9 cellular contexts compared by ENCODE assay signal in the genomic region with DNA sequence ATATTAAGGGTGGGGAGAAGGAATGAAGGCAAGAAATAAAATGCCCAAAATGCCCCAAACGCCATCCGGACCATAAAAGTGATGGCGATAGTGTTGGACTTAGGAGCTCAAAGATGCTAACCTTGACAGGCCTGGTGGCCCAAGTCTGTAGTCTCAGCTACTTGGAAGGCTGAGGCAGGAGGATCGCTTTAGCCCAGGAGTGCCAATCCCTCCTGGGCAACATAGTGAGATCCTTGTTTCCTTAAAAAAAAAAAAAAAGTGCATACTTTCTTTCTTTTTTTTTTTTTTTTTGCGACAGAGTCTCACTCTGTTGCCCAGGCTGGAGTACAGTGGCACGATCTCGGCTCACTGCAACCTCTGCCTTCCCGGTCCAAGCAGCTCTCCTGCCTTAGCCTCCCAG. TPM values are rescaled to one million over a fixed set of nuclear protein-coding genes. Genes with fewer than 3 reads are reported as not detected.
DNase-seq lines count a peak whose midpoint lies in the region; ATAC-seq and TF ChIP-seq lines count a peak whose summit lies in the region.
"Had no signal": no experiment of that assay in that cellular context is flagged by ENCODE, and none has a peak within 500 bp of the region (broad histone marks: within the 10 kb centered on the region; RNA-seq: fewer than 3 reads in every experiment).

No MANE protein-coding gene starts in this region.

- ATAC-seq in PC-3 (no peak), GM21367 (IDR thresholded peaks at IDR 0.05; ENCODE audit: unreplicated experiment) (no peak)

- H3K4me2 ChIP-seq in PC-3 (ENCODE audit: low read length) = peak overlapping the region; percentile 96

- H3K9me2 ChIP-seq in PC-3 (replicated peaks; ENCODE audit: low read length) = no peaks in the 10 kb centered on the region

- WGBS in endodermal cell (ENCODE audit: insufficient coverage in 1 of 2, insufficient read length in 1 of 2), 2 experiments = 94 to 96% methylated on average over 7 to 8 of the region's 8 CpGs
- 86% methylated on average over 8 of the region's 8 CpGs for WGBS in prostate gland

- peaks cover 7% of the 10 kb centered on the region for H3K79me2 ChIP-seq in PC-3 (ENCODE audit: low read length)

- no peaks in the 10 kb centered on the region for H3K9me3 Mint-ChIP-seq in endodermal cell

- H3K36me3 ChIP-seq in PC-3 (ENCODE audit: low read depth, low read length) (no peaks in the 10 kb centered on the region), endodermal cell (ENCODE audit: control insufficient read depth, insufficient read depth, low read length) (peaks cover 4% of the 10 kb centered on the region), prostate gland (no peaks in the 10 kb centered on the region)

- H3K27me3 Mint-ChIP-seq in endodermal cell (ENCODE audit: insufficient read depth) = no peaks in the 10 kb centered on the region

- H2AFZ ChIP-seq in PC-3 (ENCODE audit: low read length) = no peak overlapping the region

- no peak for TF ChIP-seq CTCF in PC-3 (conservative IDR thresholded peaks at IDR 0.05; ENCODE audit: low read depth, low read length)
- TF ChIP-seq CTCF in endodermal cell (conservative IDR thresholded peaks at IDR 0.05) = no peak
- TF ChIP-seq CTCF in prostate gland (IDR thresholded peaks at IDR 0.05) = no peak

- H3F3A ChIP-seq in PC-3 (ENCODE audit: low read length, unreplicated experiment) = peaks cover 7% of the 10 kb centered on the region

- peak overlapping the region; percentile 52 for H3K27ac Mint-ChIP-seq in endodermal cell

- TF ChIP-seq POLR2A in prostate gland (IDR thresholded peaks at IDR 0.05) = no peak

- H3K4me1 Mint-ChIP-seq in endodermal cell = peaks cover 7% of the 10 kb centered on the region

- peak overlapping the region; percentile 59 for H3K4me3 Mint-ChIP-seq in endodermal cell

- CTCF ChIA-PET in PC-3 (lab: Charles Lee) = no interaction called here

- H3K27ac ChIP-seq in PC-3 (ENCODE audit: low read length) (no peak overlapping the region), endodermal cell (ENCODE audit: low read depth, low read length) (no peak overlapping the region), prostate gland (no peak overlapping the region), caudate nucleus (ENCODE audit: low read depth, low read length) (no peak overlapping the region)

- peaks cover 13% of the 10 kb centered on the region for H3K36me3 Mint-ChIP-seq in endodermal cell (ENCODE audit: low read depth)

- H3K9ac ChIP-seq in PC-3 (ENCODE audit: low read length) (peak overlapping the region; percentile 85; the same call in 1 of the 2 replicates), endodermal cell (ENCODE audit: extremely low read depth, low read length, poor library complexity, severe bottlenecking) (peak overlapping the region; percentile 84)

- intact Hi-C loops in PC-3 (cut with micrococcal nuclease) = no loop called here
- intact Hi-C loops in prostate gland (cut with DNase I) = no loop called here

- no peaks in the 10 kb centered on the region for H4K20me1 ChIP-seq in PC-3 (ENCODE audit: low read length)

- H3K4me3 ChIP-seq in GM08714 (ENCODE audit: low read length) (peak overlapping the region; percentile 70; the same call in 1 of the 2 replicates), PC-3 (ENCODE audit: low read length) (peak overlapping the region; percentile 74), endodermal cell (ENCODE audit: low read length) (peak overlapping the region; percentile 95), prostate gland (peak overlapping the region; percentile 36 to 49)

- H3K4me1 ChIP-seq in PC-3 (ENCODE audit: insufficient read depth, low read length) = peaks cover 24% of the 10 kb centered on the region
- no peaks in the 10 kb centered on the region for H3K4me1 ChIP-seq in endodermal cell (ENCODE audit: control insufficient read depth, insufficient read depth, low read length)
- peaks cover 4% of the 10 kb centered on the region for H3K4me1 ChIP-seq in prostate gland (replicated peaks)

- no peaks in the 10 kb centered on the region for H3K9me3 ChIP-seq in PC-3 (ENCODE audit: low read length)
- H3K9me3 ChIP-seq in endodermal cell (ENCODE audit: control insufficient read depth, low read length) = no peaks in the 10 kb centered on the region
- H3K9me3 ChIP-seq in prostate gland = no peaks in the 10 kb centered on the region

- POLR2A ChIA-PET in PC-3 (lab: Charles Lee; ENCODE audit: unreplicated experiment) = interaction anchor here (0.7 to 1.5 kb wide), 3 partner anchors 16 to 132 kb away, joined by 6 to 10 read pairs (median 7); a partner anchor contains a TSS

- DNase-seq in PC-3 = no peak
- no peak for DNase-seq in endodermal cell
- no peak for DNase-seq in prostate gland (ENCODE audit: low spot score)
- no peak for DNase-seq in NCI-H748 treated with DMSO at 0.1 percent for 48 hours (lab: John Stamatoyannopoulos, UW)
- DNase-seq in caudate nucleus (lab: John Stamatoyannopoulos, UW) = no peak
- DNase-seq in activated gamma-delta T cell treated with Interleukin-2 at 50 U/mL for 16 hours = no peak
- DNase-seq: stimulated activated CD4-positive, alpha-beta T cell treated with anti-CD3 and anti-CD28 coated beads, Interleukin-15, amount 100 ng/mL, for 24 hours had no signal

- BruUV-seq in PC-3 (replicated peaks; lab: Mats Ljungman, UMichigan) = no TSS peak

- H3K27me3 ChIP-seq in PC-3 (ENCODE audit: low read length) (no peaks in the 10 kb centered on the region), endodermal cell (ENCODE audit: control insufficient read depth, insufficient read depth, low read length, poor library complexity, severe bottlenecking) (no peaks in the 10 kb centered on the region), prostate gland (replicated peaks; ENCODE audit: insufficient read depth) (no peaks in the 10 kb centered on the region)

RNA-seq across cellular contexts. Expression of gene MRI1, which starts 32.0 kb away (rescaled TPM):
- total RNA-seq in PC-3 (2014; rRNA removed) = 85.2 and 140 TPM in 2 replicates
- 10 to 100 TPM; 19.6 to 29.6 TPM for total RNA-seq in endodermal cell
- polyA plus RNA-seq in endodermal cell (2013, experiment 1 of 2) = 20.7 TPM
- 20.5 TPM for polyA plus RNA-seq in endodermal cell (2013, experiment 2 of 2)
- 10 to 100 TPM; 62.7 to 64.5 TPM for total RNA-seq in prostate gland

RNA-seq across cellular contexts. Expression of gene C19orf53, which starts 41.9 kb away (rescaled TPM):
- total RNA-seq in PC-3 (2014; rRNA removed) (341 and 392 TPM in 2 replicates), endodermal cell (100 to 1,000 TPM; 106 to 114 TPM), prostate gland (100 to 1,000 TPM; 151 to 193 TPM)
- 141 TPM for polyA plus RNA-seq in endodermal cell (2013, experiment 1 of 2)
- 125 TPM for polyA plus RNA-seq in endodermal cell (2013, experiment 2 of 2)

Comparison
In these comparisons a context has a peak if more than half of its experiments do, and no peak if none do; other contexts are left out.
1. H3K4me3 ChIP-seq: peak in every context shown above with its lines; median percentile 95 in endodermal cell; 74 in PC-3; 70 in GM08714; 42 in prostate gland.